1 cellular context compared by ENCODE assay signal in the genomic region with DNA sequence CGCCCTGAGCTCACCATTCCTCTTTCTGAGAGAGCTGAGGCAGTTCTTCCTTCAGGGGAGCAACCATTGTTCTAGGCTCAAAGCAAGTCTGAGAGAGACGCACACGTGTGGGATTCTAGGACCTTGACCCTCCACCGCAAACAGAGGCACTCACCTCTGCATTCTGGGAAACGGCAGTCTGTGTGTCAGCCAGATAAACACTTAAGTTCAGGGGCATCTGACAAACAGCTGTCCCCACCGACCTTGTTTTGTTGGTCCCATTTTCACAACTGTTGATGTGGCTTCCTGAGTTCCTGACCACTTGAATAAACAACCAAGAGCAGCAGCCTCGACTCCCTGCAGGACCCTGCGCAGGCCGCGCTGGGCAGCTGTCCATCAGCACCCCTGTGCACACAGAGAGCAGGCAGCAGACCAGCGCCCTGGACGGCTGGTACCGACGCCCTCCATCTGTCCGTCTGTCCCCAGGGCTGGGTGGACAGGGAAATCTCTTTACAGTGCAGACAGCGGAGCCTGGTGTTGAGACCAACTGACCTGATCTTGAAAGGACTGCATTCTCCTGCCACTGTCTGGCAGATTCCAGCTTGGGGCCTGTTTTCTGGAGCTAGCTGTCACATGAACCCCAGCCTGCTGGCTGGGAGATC.
A peak's percentile ranks its signal among the peaks of the same experiment; 100 is the strongest.
TF ChIP-seq lines count a peak whose summit lies in the region.

No MANE protein-coding gene starts in this region.

TF ChIP-seq in GM23338, 12 proteins besides CTCF, POLR2A, EP300 and RAD21:
- TF ChIP-seq, protein P1, sequence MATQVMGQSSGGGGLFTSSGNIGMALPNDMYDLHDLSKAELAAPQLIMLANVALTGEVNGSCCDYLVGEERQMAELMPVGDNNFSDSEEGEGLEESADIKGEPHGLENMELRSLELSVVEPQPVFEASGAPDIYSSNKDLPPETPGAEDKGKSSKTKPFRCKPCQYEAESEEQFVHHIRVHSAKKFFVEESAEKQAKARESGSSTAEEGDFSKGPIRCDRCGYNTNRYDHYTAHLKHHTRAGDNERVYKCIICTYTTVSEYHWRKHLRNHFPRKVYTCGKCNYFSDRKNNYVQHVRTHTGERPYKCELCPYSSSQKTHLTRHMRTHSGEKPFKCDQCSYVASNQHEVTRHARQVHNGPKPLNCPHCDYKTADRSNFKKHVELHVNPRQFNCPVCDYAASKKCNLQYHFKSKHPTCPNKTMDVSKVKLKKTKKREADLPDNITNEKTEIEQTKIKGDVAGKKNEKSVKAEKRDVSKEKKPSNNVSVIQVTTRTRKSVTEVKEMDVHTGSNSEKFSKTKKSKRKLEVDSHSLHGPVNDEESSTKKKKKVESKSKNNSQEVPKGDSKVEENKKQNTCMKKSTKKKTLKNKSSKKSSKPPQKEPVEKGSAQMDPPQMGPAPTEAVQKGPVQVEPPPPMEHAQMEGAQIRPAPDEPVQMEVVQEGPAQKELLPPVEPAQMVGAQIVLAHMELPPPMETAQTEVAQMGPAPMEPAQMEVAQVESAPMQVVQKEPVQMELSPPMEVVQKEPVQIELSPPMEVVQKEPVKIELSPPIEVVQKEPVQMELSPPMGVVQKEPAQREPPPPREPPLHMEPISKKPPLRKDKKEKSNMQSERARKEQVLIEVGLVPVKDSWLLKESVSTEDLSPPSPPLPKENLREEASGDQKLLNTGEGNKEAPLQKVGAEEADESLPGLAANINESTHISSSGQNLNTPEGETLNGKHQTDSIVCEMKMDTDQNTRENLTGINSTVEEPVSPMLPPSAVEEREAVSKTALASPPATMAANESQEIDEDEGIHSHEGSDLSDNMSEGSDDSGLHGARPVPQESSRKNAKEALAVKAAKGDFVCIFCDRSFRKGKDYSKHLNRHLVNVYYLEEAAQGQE (IDR thresholded peaks at IDR 0.05; ENCODE audit: unreplicated experiment) = peak; percentile 34
- TF ChIP-seq JUNB (IDR thresholded peaks at IDR 0.05; ENCODE audit: unreplicated experiment) = no peak
- no peak for TF ChIP-seq EZH2phosphoT487 (IDR thresholded peaks at IDR 0.05; ENCODE audit: unreplicated experiment)
- no peak for TF ChIP-seq ZNF331 (CRISPR knock-in tag; IDR thresholded peaks at IDR 0.05; ENCODE audit: low read depth)
TF ChIP-seq in GM23338: peak in this region for 1.
